Comparison of ENCODE assay signal across 18 cellular contexts in genomic region chr1:160548183-160548582, GRCh38. TPM values are rescaled to one million over a fixed set of nuclear protein-coding genes. Genes with fewer than 3 reads are reported as not detected.
A peak's percentile ranks its signal among the peaks of the same experiment; 100 is the strongest.
DNase-seq lines count a peak whose midpoint lies in the region; ATAC-seq and TF ChIP-seq lines count a peak whose summit lies in the region.
"Had no signal": no experiment of that assay in that cellular context is flagged by ENCODE, and none has a peak within 500 bp of the region (broad histone marks: within the 10 kb centered on the region; RNA-seq: fewer than 3 reads in every experiment).

No MANE protein-coding gene starts in this region.

- no peak overlapping the region for H3K27ac ChIP-seq in gastroesophageal sphincter
- H3K27ac ChIP-seq: epithelial cell of prostate, hepatocyte, left ventricle myocardium inferior, right lobe of liver had no signal

- peak overlapping the region; percentile 69 for H3K4me3 Mint-ChIP-seq in activated B cell treated with CpG ODN at 0.5 μM for 24 hours
- H3K4me3 Mint-ChIP-seq: activated naive CD4-positive, alpha-beta T cell treated with anti-CD3 and anti-CD28 coated beads for 36 hours; central memory CD8-positive, alpha-beta T cell; nephron progenitor cell had no signal

- no peaks in the 10 kb centered on the region for H3K36me3 ChIP-seq in gastroesophageal sphincter
- H3K36me3 ChIP-seq in MG63: no peaks in the 10 kb centered on the region
- H3K36me3 ChIP-seq: left ventricle myocardium inferior, right lobe of liver had no signal

- CTCF ChIA-PET in GM10248 (lab: Yijun Ruan, JAX): interaction anchor here (1.4 to 12.6 kb wide), 9 partner anchors 8 to 126 kb away, joined by 3 to 163 read pairs (median 13); no protein-coding TSS in a partner anchor
- CTCF ChIA-PET in activated B cell treated with CpG ODN at 0.5 μM for 24 hours (lab: Charles Lee): interaction anchor here (1.0 to 7.8 kb wide), 4 partner anchors 31 to 172 kb away, joined by 3 to 52 read pairs (median 10); partner anchors contain the start of gene CD84

- H3K9me3 ChIP-seq in gastroesophageal sphincter (no peaks in the 10 kb centered on the region), MG63 (no peaks in the 10 kb centered on the region)
- H3K9me3 ChIP-seq: left ventricle myocardium inferior, right lobe of liver had no signal

- H3K4me3 ChIP-seq in gastroesophageal sphincter: no peak overlapping the region
- H3K4me3 ChIP-seq in MG63: no peak overlapping the region
- H3K4me3 ChIP-seq: hepatocyte, left ventricle myocardium inferior, right lobe of liver had no signal

- no peaks in the 10 kb centered on the region for H3K9me3 Mint-ChIP-seq in activated B cell treated with CpG ODN at 0.5 μM for 24 hours
- H3K9me3 Mint-ChIP-seq: activated naive CD4-positive, alpha-beta T cell treated with anti-CD3 and anti-CD28 coated beads for 36 hours; central memory CD8-positive, alpha-beta T cell; nephron progenitor cell had no signal

- H3K36me3 Mint-ChIP-seq in activated B cell treated with CpG ODN at 0.5 μM for 24 hours (ENCODE audit: low read depth): peaks cover 63% of the 10 kb centered on the region

- H3K4me1 ChIP-seq in gastroesophageal sphincter: no peaks in the 10 kb centered on the region
- H3K4me1 ChIP-seq: left ventricle myocardium inferior had no signal

- TF ChIP-seq CTCF in GM10248 (IDR thresholded peaks at IDR 0.05; ENCODE audit: control extremely low read depth, extremely low read depth, low read depth, missing control alignments): no peak
- no peak for TF ChIP-seq CTCF in activated B cell treated with CpG ODN at 0.5 μM for 24 hours (IDR thresholded peaks at IDR 0.05)
- TF ChIP-seq CTCF in gastroesophageal sphincter (IDR thresholded peaks at IDR 0.05): no peak

- ATAC-seq in GM19351 (IDR thresholded peaks at IDR 0.05; ENCODE audit: unreplicated experiment) (peak; percentile 48), HG02981 (IDR thresholded peaks at IDR 0.05; ENCODE audit: unreplicated experiment) (peak; percentile 38), activated B cell treated with CpG ODN at 0.5 μM for 24 hours (ENCODE audit: low read depth) (peak; percentile 58), gastroesophageal sphincter (no peak), HG03097 (IDR thresholded peaks at IDR 0.05; ENCODE audit: low FRiP score, unreplicated experiment) (no peak)
- ATAC-seq: right lobe of liver had no signal

- H3K4me1 Mint-ChIP-seq in activated B cell treated with CpG ODN at 0.5 μM for 24 hours: peaks cover 94% of the 10 kb centered on the region

- POLR2A ChIA-PET in GM10248 (lab: Yijun Ruan, JAX): interaction anchor here (0.7 to 1.4 kb wide), 3 partner anchors 25 to 117 kb away, joined by 3 to 5 read pairs (median 3); partner anchors contain the start of gene SLAMF6
- POLR2A ChIA-PET in activated B cell treated with CpG ODN at 0.5 μM for 24 hours (lab: Charles Lee): interaction anchor here (0.7 to 7.7 kb wide), 11 partner anchors 8 to 286 kb away, joined by 3 to 56 read pairs (median 6); partner anchors contain the start of genes CD84, DCAF8 and SLAMF6

- TF ChIP-seq POLR2A in gastroesophageal sphincter (IDR thresholded peaks at IDR 0.05): no peak

- 59 to 67% methylated on average over 3 of the region's 3 CpGs for WGBS in gastroesophageal sphincter (ENCODE audit: low coverage in 1 of 2), 2 donors

- H3K27ac Mint-ChIP-seq in activated B cell treated with CpG ODN at 0.5 μM for 24 hours: peak overlapping the region; percentile 90
- H3K27ac Mint-ChIP-seq: activated naive CD4-positive, alpha-beta T cell treated with anti-CD3 and anti-CD28 coated beads for 36 hours had no signal

- no peak for TF ChIP-seq EP300 in gastroesophageal sphincter (IDR thresholded peaks at IDR 0.05)

- intact Hi-C loops in activated B cell treated with CpG ODN at 0.5 μM for 24 hours (cut with micrococcal nuclease): loop anchor here (2.0 kb wide), 2 partner anchors 17 to 59 kb away; no protein-coding TSS in a partner anchor

- no peaks in the 10 kb centered on the region for H3K27me3 Mint-ChIP-seq in activated B cell treated with CpG ODN at 0.5 μM for 24 hours
- H3K27me3 Mint-ChIP-seq: central memory CD8-positive, alpha-beta T cell had no signal

- H3K27me3 ChIP-seq in gastroesophageal sphincter: peaks cover 5% of the 10 kb centered on the region
- H3K27me3 ChIP-seq in MG63: no peaks in the 10 kb centered on the region; the same call in 1 of the 2 replicates
- H3K27me3 ChIP-seq: hepatocyte, right lobe of liver had no signal

- DNase-seq in GM10248 (ENCODE audit: extremely low spot score) (peak; percentile 68), activated B cell treated with CpG ODN at 0.5 μM for 24 hours (no peak), MG63 (no peak)
- no peak for DNase-seq in activated CD4-positive, CD25-positive, alpha-beta regulatory T cell (lab: John Stamatoyannopoulos, UW)
- DNase-seq: activated naive CD4-positive, alpha-beta T cell treated with anti-CD3 and anti-CD28 coated beads for 36 hours; left ventricle myocardium inferior; NCI-H446 treated with DMSO at 0.1 percent for 48 hours; nephron progenitor cell; right lobe of liver; T1000 had no signal

RNA-seq across cellular contexts. Expression of gene SLAMF6, which starts 25.1 kb away (rescaled TPM):
- total RNA-seq in activated B cell treated with CpG ODN at 0.5 μM for 24 hours: 28.7 and 31.2 TPM in 2 replicates
- 1 to 10 TPM in 1 of 4 donors, under 1 TPM in 2, not detected in 1; 0.49 to 1.2 (median 0.62) TPM for total RNA-seq in gastroesophageal sphincter
- not detected in 2 replicates for total RNA-seq in MG63 (2014; rRNA removed; shearing (Covaris generic); ENCODE audit: low replicate concordance)
- total RNA-seq: hepatocyte, M059J had no signal

RNA-seq across cellular contexts. Expression of gene CD84, which starts 31.1 kb away (rescaled TPM):
- 57.5 and 65.5 TPM in 2 replicates for total RNA-seq in activated B cell treated with CpG ODN at 0.5 μM for 24 hours
- total RNA-seq in gastroesophageal sphincter: 1 to 10 TPM; 3.0 to 6.7 (median 4.3) TPM
- total RNA-seq in MG63 (2014; rRNA removed; shearing (Covaris generic); ENCODE audit: low replicate concordance): not detected in 2 replicates
- total RNA-seq: M059J had no signal

Comparison
In these comparisons a context has a peak if more than half of its experiments do, and no peak if none do; other contexts are left out.
1. ATAC-seq: peak in GM19351 (single experiment), HG02981 (single experiment) and activated B cell treated with CpG ODN at 0.5 μM for 24 hours (single experiment); none in gastroesophageal sphincter (single experiment) and HG03097 (single experiment).
2. RNA of gene SLAMF6, which starts 25.1 kb away (total RNA-seq): 28.7 to 31.2 TPM in activated B cell treated with CpG ODN at 0.5 μM for 24 hours; 0.49 to 1.2 TPM in gastroesophageal sphincter and not detected in MG63; every median in the first group is over 10 times any median in the second.